In genomic region chr17:62652251-62653001, GRCh38 we compare ENCODE assay signal across 1 cellular context.
TF ChIP-seq lines count a peak whose summit lies in the region.

No MANE protein-coding gene starts in this region.

TF ChIP-seq in GM12878, 131 proteins besides CTCF, POLR2A, EP300 and RAD21 (continued from another document and continues in another):
- TF ChIP-seq HDAC6 (IDR thresholded peaks at IDR 0.05; ENCODE audit: unreplicated experiment) (no peak), NR2F1 (conservative IDR thresholded peaks at IDR 0.05) (no peak), ZNF207 (IDR thresholded peaks at IDR 0.05; ENCODE audit: borderline replicate concordance) (no peak), EZH2 (IDR thresholded peaks at IDR 0.05; ENCODE audit: borderline replicate concordance, control insufficient read depth, low read depth, low read length) (no peak), ATF7 (IDR thresholded peaks at IDR 0.05; ENCODE audit: low read depth) (no peak), SREBF1 (IDR thresholded peaks at IDR 0.05; ENCODE audit: low read length) (no peak), RUNX3 (IDR thresholded peaks at IDR 0.05; ENCODE audit: low read length) (peak; percentile 73), IKZF2 (IDR thresholded peaks at IDR 0.05) (peak; percentile 71 to 72), NFIC (IDR thresholded peaks at IDR 0.05; ENCODE audit: low read depth, low read length) (no peak), WRNIP1 (IDR thresholded peaks at IDR 0.05; ENCODE audit: borderline replicate concordance, low read depth, low read length) (no peak), NFXL1 (IDR thresholded peaks at IDR 0.05; ENCODE audit: borderline replicate concordance) (peak; percentile 41; the same call in 1 of the 2 replicates), ATF3 (IDR thresholded peaks at IDR 0.05; ENCODE audit: borderline replicate concordance, extremely low read depth, low read depth, low read length) (no peak), CHD1 (IDR thresholded peaks at IDR 0.05; ENCODE audit: low read depth, low read length) (no peak), EGR1 (IDR thresholded peaks at IDR 0.05; ENCODE audit: borderline replicate concordance in 1 of 2, low read depth in 2 of 2, low read length in 2 of 2) (peak in 1 of 2 experiments; percentile 74; a peak in 2 of 3 replicates), BMI1 (IDR thresholded peaks at IDR 0.05; ENCODE audit: borderline replicate concordance) (no peak), KLF5 (IDR thresholded peaks at IDR 0.05; ENCODE audit: partially characterized antibody) (no peak), CUX1 (IDR thresholded peaks at IDR 0.05; ENCODE audit: insufficient replicate concordance, low read depth, low read length) (no peak), BRCA1 (IDR thresholded peaks at IDR 0.05; ENCODE audit: low read depth, low read length) (no peak), CBX5 (IDR thresholded peaks at IDR 0.05; ENCODE audit: low read depth) (no peak), BHLHE40 (IDR thresholded peaks at IDR 0.05; ENCODE audit: borderline replicate concordance in 1 of 2, low read depth in 2 of 2, low read length in 1 of 2) (no peak), PAX5 (IDR thresholded peaks at IDR 0.05; ENCODE audit: borderline replicate concordance, low read depth, low read length) (peak; percentile 33; the same call in 1 of the 2 replicates), TARDBP (IDR thresholded peaks at IDR 0.05; ENCODE audit: borderline replicate concordance) (no peak), CBX3 (IDR thresholded peaks at IDR 0.05; ENCODE audit: borderline replicate concordance, low read depth) (no peak), STAT3 (IDR thresholded peaks at IDR 0.05; ENCODE audit: low read depth, low read length) (no peak), HDGF (IDR thresholded peaks at IDR 0.05) (no peak), TAF1 (IDR thresholded peaks at IDR 0.05; ENCODE audit: borderline replicate concordance, low read depth, low read length) (no peak), TCF3 (IDR thresholded peaks at IDR 0.05; ENCODE audit: borderline replicate concordance, insufficient read depth, low read depth, low read length) (no peak), USF1 (IDR thresholded peaks at IDR 0.05; ENCODE audit: borderline replicate concordance, extremely low read length, insufficient read depth, low read depth, low read length) (no peak), DPF2 (IDR thresholded peaks at IDR 0.05) (peak; percentile 58; the same call in 1 of the 2 replicates), IKZF1 (conservative IDR thresholded peaks at IDR 0.05) (peak; percentile 84), RBBP5 (conservative IDR thresholded peaks at IDR 0.05) (no peak), SMAD1 (IDR thresholded peaks at IDR 0.05; ENCODE audit: low read depth, partially characterized antibody) (no peak), SRF (IDR thresholded peaks at IDR 0.05; ENCODE audit: low read depth in 2 of 2, low read length in 2 of 2) (no peak), CREB1 (IDR thresholded peaks at IDR 0.05; ENCODE audit: low read depth) (no peak), JUND (IDR thresholded peaks at IDR 0.05; ENCODE audit: low read depth, low read length) (no peak)
- TF ChIP-seq, protein P1, sequence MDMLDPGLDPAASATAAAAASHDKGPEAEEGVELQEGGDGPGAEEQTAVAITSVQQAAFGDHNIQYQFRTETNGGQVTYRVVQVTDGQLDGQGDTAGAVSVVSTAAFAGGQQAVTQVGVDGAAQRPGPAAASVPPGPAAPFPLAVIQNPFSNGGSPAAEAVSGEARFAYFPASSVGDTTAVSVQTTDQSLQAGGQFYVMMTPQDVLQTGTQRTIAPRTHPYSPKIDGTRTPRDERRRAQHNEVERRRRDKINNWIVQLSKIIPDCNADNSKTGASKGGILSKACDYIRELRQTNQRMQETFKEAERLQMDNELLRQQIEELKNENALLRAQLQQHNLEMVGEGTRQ (IDR thresholded peaks at IDR 0.05; ENCODE audit: borderline replicate concordance, low read depth, low read length), result no peak
- TF ChIP-seq, protein P2, sequence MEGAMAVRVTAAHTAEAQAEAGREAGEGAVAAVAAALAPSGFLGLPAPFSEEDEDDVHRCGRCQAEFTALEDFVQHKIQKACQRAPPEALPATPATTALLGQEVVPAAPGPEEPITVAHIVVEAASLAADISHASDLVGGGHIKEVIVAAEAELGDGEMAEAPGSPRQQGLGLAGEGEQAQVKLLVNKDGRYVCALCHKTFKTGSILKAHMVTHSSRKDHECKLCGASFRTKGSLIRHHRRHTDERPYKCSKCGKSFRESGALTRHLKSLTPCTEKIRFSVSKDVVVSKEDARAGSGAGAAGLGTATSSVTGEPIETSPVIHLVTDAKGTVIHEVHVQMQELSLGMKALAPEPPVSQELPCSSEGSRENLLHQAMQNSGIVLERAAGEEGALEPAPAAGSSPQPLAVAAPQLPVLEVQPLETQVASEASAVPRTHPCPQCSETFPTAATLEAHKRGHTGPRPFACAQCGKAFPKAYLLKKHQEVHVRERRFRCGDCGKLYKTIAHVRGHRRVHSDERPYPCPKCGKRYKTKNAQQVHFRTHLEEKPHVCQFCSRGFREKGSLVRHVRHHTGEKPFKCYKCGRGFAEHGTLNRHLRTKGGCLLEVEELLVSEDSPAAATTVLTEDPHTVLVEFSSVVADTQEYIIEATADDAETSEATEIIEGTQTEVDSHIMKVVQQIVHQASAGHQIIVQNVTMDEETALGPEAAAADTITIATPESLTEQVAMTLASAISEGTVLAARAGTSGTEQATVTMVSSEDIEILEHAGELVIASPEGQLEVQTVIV (IDR thresholded peaks at IDR 0.05; ENCODE audit: borderline replicate concordance, partially characterized antibody), result no peak
- TF ChIP-seq, protein P3, sequence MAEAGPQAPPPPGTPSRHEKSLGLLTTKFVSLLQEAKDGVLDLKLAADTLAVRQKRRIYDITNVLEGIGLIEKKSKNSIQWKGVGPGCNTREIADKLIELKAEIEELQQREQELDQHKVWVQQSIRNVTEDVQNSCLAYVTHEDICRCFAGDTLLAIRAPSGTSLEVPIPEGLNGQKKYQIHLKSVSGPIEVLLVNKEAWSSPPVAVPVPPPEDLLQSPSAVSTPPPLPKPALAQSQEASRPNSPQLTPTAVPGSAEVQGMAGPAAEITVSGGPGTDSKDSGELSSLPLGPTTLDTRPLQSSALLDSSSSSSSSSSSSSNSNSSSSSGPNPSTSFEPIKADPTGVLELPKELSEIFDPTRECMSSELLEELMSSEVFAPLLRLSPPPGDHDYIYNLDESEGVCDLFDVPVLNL (IDR thresholded peaks at IDR 0.05; ENCODE audit: low read depth, low read length), result no peak
- TF ChIP-seq, protein P4, sequence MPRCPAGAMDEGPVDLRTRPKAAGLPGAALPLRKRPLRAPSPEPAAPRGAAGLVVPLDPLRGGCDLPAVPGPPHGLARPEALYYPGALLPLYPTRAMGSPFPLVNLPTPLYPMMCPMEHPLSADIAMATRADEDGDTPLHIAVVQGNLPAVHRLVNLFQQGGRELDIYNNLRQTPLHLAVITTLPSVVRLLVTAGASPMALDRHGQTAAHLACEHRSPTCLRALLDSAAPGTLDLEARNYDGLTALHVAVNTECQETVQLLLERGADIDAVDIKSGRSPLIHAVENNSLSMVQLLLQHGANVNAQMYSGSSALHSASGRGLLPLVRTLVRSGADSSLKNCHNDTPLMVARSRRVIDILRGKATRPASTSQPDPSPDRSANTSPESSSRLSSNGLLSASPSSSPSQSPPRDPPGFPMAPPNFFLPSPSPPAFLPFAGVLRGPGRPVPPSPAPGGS (IDR thresholded peaks at IDR 0.05; ENCODE audit: borderline replicate concordance, insufficient read depth, low read depth, low read length, poor library complexity, severe bottlenecking), result peak; percentile 25
- TF ChIP-seq, protein P5, sequence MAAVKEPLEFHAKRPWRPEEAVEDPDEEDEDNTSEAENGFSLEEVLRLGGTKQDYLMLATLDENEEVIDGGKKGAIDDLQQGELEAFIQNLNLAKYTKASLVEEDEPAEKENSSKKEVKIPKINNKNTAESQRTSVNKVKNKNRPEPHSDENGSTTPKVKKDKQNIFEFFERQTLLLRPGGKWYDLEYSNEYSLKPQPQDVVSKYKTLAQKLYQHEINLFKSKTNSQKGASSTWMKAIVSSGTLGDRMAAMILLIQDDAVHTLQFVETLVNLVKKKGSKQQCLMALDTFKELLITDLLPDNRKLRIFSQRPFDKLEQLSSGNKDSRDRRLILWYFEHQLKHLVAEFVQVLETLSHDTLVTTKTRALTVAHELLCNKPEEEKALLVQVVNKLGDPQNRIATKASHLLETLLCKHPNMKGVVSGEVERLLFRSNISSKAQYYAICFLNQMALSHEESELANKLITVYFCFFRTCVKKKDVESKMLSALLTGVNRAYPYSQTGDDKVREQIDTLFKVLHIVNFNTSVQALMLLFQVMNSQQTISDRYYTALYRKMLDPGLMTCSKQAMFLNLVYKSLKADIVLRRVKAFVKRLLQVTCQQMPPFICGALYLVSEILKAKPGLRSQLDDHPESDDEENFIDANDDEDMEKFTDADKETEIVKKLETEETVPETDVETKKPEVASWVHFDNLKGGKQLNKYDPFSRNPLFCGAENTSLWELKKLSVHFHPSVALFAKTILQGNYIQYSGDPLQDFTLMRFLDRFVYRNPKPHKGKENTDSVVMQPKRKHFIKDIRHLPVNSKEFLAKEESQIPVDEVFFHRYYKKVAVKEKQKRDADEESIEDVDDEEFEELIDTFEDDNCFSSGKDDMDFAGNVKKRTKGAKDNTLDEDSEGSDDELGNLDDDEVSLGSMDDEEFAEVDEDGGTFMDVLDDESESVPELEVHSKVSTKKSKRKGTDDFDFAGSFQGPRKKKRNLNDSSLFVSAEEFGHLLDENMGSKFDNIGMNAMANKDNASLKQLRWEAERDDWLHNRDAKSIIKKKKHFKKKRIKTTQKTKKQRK (IDR thresholded peaks at IDR 0.05; ENCODE audit: low read depth, low read length), result no peak
- TF ChIP-seq, protein P6, sequence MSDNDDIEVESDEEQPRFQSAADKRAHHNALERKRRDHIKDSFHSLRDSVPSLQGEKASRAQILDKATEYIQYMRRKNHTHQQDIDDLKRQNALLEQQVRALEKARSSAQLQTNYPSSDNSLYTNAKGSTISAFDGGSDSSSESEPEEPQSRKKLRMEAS (IDR thresholded peaks at IDR 0.05; ENCODE audit: low read depth, low read length), result no peak
- TF ChIP-seq, protein P7, sequence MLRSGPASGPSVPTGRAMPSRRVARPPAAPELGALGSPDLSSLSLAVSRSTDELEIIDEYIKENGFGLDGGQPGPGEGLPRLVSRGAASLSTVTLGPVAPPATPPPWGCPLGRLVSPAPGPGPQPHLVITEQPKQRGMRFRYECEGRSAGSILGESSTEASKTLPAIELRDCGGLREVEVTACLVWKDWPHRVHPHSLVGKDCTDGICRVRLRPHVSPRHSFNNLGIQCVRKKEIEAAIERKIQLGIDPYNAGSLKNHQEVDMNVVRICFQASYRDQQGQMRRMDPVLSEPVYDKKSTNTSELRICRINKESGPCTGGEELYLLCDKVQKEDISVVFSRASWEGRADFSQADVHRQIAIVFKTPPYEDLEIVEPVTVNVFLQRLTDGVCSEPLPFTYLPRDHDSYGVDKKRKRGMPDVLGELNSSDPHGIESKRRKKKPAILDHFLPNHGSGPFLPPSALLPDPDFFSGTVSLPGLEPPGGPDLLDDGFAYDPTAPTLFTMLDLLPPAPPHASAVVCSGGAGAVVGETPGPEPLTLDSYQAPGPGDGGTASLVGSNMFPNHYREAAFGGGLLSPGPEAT (IDR thresholded peaks at IDR 0.05; ENCODE audit: low read depth), result 0 out of 2 replicates have a peak, but pooled peaks have one; percentile 25
